30 cellular contexts compared by ENCODE assay signal in genomic region chr9:137485343-137486140, GRCh38. TPM values are rescaled to one million over a fixed set of nuclear protein-coding genes. Genes with fewer than 3 reads are reported as not detected.
DNase-seq lines count a peak whose midpoint lies in the region; ATAC-seq and TF ChIP-seq lines count a peak whose summit lies in the region.
"Had no signal": no experiment of that assay in that cellular context is flagged by ENCODE, and none has a peak within 500 bp of the region (broad histone marks: within the 10 kb centered on the region; RNA-seq: fewer than 3 reads in every experiment).

No MANE protein-coding gene starts in this region.

- CTCF ChIA-PET in SK-N-SH (lab: Yijun Ruan, JAX) = no interaction called here

- H3K27ac ChIP-seq in SK-N-SH (ENCODE audit: low read depth in 2 of 2, low read length in 1 of 2) (no peak overlapping the region), VCaP (peak overlapping the region; percentile 93), SJCRH30 (no peak overlapping the region), testis (no peak overlapping the region)
- H3K27ac ChIP-seq: sigmoid colon, vagina, WERI-Rb-1 had no signal

- no peaks in the 10 kb centered on the region for H4K20me1 ChIP-seq in SK-N-SH (ENCODE audit: insufficient read depth)

- no peaks in the 10 kb centered on the region for H3F3A ChIP-seq in SK-N-SH (replicated peaks; ENCODE audit: insufficient read depth)

- 87% methylated on average over 16 of the region's 26 CpGs for WGBS in SK-N-SH (ENCODE audit: low lambda C conversion rate)
- WGBS in testis, 2 donors = 90 to 97% methylated on average over 13 to 26 of the region's 26 CpGs

- H3K9me3 Mint-ChIP-seq in type B pancreatic cell = no peaks in the 10 kb centered on the region
- H3K9me3 Mint-ChIP-seq: activated naive CD4-positive, alpha-beta T cell treated with anti-CD3 and anti-CD28 coated beads, Interleukin-2, amount 10 ng/mL, durations not matched to agents 7 days and 5 days; brain; immature natural killer cell had no signal

- no peak overlapping the region for H2AFZ ChIP-seq in SK-N-SH (ENCODE audit: low read depth)

- H3K36me3 ChIP-seq in SK-N-SH (replicated peaks in 1 of 2; ENCODE audit: control insufficient read depth in 1 of 2, insufficient read depth in 2 of 2, low read length in 1 of 2) (no peaks in the 10 kb centered on the region), SJCRH30 (no peaks in the 10 kb centered on the region), testis (ENCODE audit: low read depth, missing control alignments) (no peaks in the 10 kb centered on the region)
- H3K36me3 ChIP-seq: BE2C, HAP-1, vagina, WERI-Rb-1 had no signal

- DNase-seq in SK-N-SH (peak; percentile 21), LNCaP clone FGC (ENCODE audit: low read depth) (peak; percentile 93), type B pancreatic cell (ENCODE audit: extremely low spot score, unreplicated experiment) (no peak), SJCRH30 (no peak), NCI-H446 (lab: John Stamatoyannopoulos, UW) (no peak), testis (no peak)
- DNase-seq: activated naive CD4-positive, alpha-beta T cell treated with anti-CD3 and anti-CD28 coated beads, Interleukin-2, amount 10 ng/mL, durations not matched to agents 7 days and 5 days; DND-41; hypothalamus; immature natural killer cell; mesendoderm; MM.1S; NCI-H1436; NCI-H2171 treated with DMSO at 0.1 percent for 48 hours; OCI-M1; sigmoid colon; stimulated activated CD4-positive, alpha-beta T cell treated with anti-CD3 and anti-CD28 coated beads, Interleukin-15, amount 100 ng/mL, for 24 hours; stimulated activated naive CD4-positive, alpha-beta T cell treated with Interleukin-2 at 50 U/mL for 16 hours; WERI-Rb-1 had no signal

- no peaks in the 10 kb centered on the region for H3K27me3 ChIP-seq in SK-N-SH (ENCODE audit: insufficient read depth)
- 0 out of 2 replicates have a peak, but pooled peaks cover 4% of the 10 kb centered on the region for H3K27me3 ChIP-seq in SJCRH30
- no peaks in the 10 kb centered on the region for H3K27me3 ChIP-seq in testis
- H3K27me3 ChIP-seq: BE2C, sigmoid colon, vagina had no signal

- no peak overlapping the region for H3K4me2 ChIP-seq in SK-N-SH

- H3K4me1 ChIP-seq in SK-N-SH (ENCODE audit: control insufficient read depth in 1 of 2, insufficient read depth in 2 of 2, low read depth in 1 of 2, low read length in 1 of 2) = peaks cover 0 to 32% of the 10 kb centered on the region in 2 experiments; a peak in 1 of 4 replicates
- peaks cover 10% of the 10 kb centered on the region; the same call in 1 of the 2 replicates for H3K4me1 ChIP-seq in SJCRH30
- peaks cover 10% of the 10 kb centered on the region for H3K4me1 ChIP-seq in testis
- H3K4me1 ChIP-seq: HAP-1 had no signal

- POLR2A ChIA-PET in SK-N-SH (lab: Yijun Ruan, JAX) = no interaction called here

- H3K36me3 Mint-ChIP-seq in type B pancreatic cell = no peaks in the 10 kb centered on the region
- H3K36me3 Mint-ChIP-seq: activated naive CD4-positive, alpha-beta T cell treated with anti-CD3 and anti-CD28 coated beads, Interleukin-2, amount 10 ng/mL, durations not matched to agents 7 days and 5 days; brain; immature natural killer cell had no signal

- H3K4me3 ChIP-seq in SK-N-SH (ENCODE audit: low read depth in 2 of 2, low read length in 1 of 2) (no peak overlapping the region), LNCaP clone FGC (ENCODE audit: low read depth, low read length) (no peak overlapping the region), SJCRH30 (no peak overlapping the region), testis (no peak overlapping the region)
- H3K4me3 ChIP-seq: HAP-1, K562, sigmoid colon, vagina had no signal

- no peak overlapping the region for H3K4me3 Mint-ChIP-seq in type B pancreatic cell
- H3K4me3 Mint-ChIP-seq: activated naive CD4-positive, alpha-beta T cell treated with anti-CD3 and anti-CD28 coated beads, Interleukin-2, amount 10 ng/mL, durations not matched to agents 7 days and 5 days; brain; immature natural killer cell had no signal

- H3K79me2 ChIP-seq in SK-N-SH (ENCODE audit: insufficient read depth) = no peaks in the 10 kb centered on the region

- H3K27me3 Mint-ChIP-seq in type B pancreatic cell = no peaks in the 10 kb centered on the region
- H3K27me3 Mint-ChIP-seq: activated naive CD4-positive, alpha-beta T cell treated with anti-CD3 and anti-CD28 coated beads, Interleukin-2, amount 10 ng/mL, durations not matched to agents 7 days and 5 days; progenitor cell of endocrine pancreas had no signal

- peak overlapping the region; percentile 65 for H3K27ac Mint-ChIP-seq in type B pancreatic cell
- H3K27ac Mint-ChIP-seq: activated naive CD4-positive, alpha-beta T cell treated with anti-CD3 and anti-CD28 coated beads, Interleukin-2, amount 10 ng/mL, durations not matched to agents 7 days and 5 days; immature natural killer cell; progenitor cell of endocrine pancreas had no signal

- no peaks in the 10 kb centered on the region for H3K4me1 Mint-ChIP-seq in type B pancreatic cell (ENCODE audit: unreplicated experiment)

- H3K9me2 ChIP-seq in SK-N-SH = no peaks in the 10 kb centered on the region

- no peak for ATAC-seq in SK-N-SH treated with all-trans-retinoic acid at 6 μM for 48 hours
- ATAC-seq: K562 had no signal

- no peak for TF ChIP-seq POLR2A in testis (IDR thresholded peaks at IDR 0.05)

- no peak overlapping the region for H3K9ac ChIP-seq in SK-N-SH

- TF ChIP-seq RAD21 in SK-N-SH (IDR thresholded peaks at IDR 0.05; ENCODE audit: low read length) = no peak

- no peak for TF ChIP-seq EP300 in SK-N-SH (IDR thresholded peaks at IDR 0.05; ENCODE audit: borderline replicate concordance in 1 of 2, low read depth in 1 of 2, low read length in 1 of 2)

- intact Hi-C loops in testis (cut with DNase I; ENCODE audit: low total_unique reads) = no loop called here

- TF ChIP-seq CTCF in SK-N-SH (IDR thresholded peaks at IDR 0.05) (no peak), LNCaP clone FGC (IDR thresholded peaks at IDR 0.05; ENCODE audit: control insufficient read depth, extremely low read depth, insufficient read depth) (no peak), VCaP (conservative IDR thresholded peaks at IDR 0.05) (no peak), type B pancreatic cell (conservative IDR thresholded peaks at IDR 0.05) (no peak), testis (IDR thresholded peaks at IDR 0.05) (no peak)

- H3K9me3 ChIP-seq in SK-N-SH (no peaks in the 10 kb centered on the region), SJCRH30 (replicated peaks) (no peaks in the 10 kb centered on the region), testis (no peaks in the 10 kb centered on the region)
- H3K9me3 ChIP-seq: BE2C, HAP-1, sigmoid colon, vagina had no signal

TF ChIP-seq in SK-N-SH, 30 proteins besides CTCF, POLR2A, EP300 and RAD21 (continues in another document):
- TF ChIP-seq RXRA (IDR thresholded peaks at IDR 0.05; ENCODE audit: borderline replicate concordance, low read depth) (no peak), SMC3 (IDR thresholded peaks at IDR 0.05; ENCODE audit: low read depth, low read length) (no peak), EZH2phosphoT487 (IDR thresholded peaks at IDR 0.05; ENCODE audit: borderline replicate concordance, low read depth) (no peak), FOSL2 (IDR thresholded peaks at IDR 0.05; ENCODE audit: borderline replicate concordance, low read depth) (no peak), FOXJ3 (CRISPR knock-in tag; IDR thresholded peaks at IDR 0.05) (no peak), RCOR1 (IDR thresholded peaks at IDR 0.05; ENCODE audit: low read length) (no peak), TAF1 (IDR thresholded peaks at IDR 0.05; ENCODE audit: borderline replicate concordance, low read depth, low read length) (no peak), CHD2 (IDR thresholded peaks at IDR 0.05; ENCODE audit: low read length, partially characterized antibody) (no peak), TEAD4 (IDR thresholded peaks at IDR 0.05; ENCODE audit: borderline replicate concordance, insufficient read depth) (no peak), GABPA (IDR thresholded peaks at IDR 0.05; ENCODE audit: low read depth) (no peak)
- TF ChIP-seq, protein P1, sequence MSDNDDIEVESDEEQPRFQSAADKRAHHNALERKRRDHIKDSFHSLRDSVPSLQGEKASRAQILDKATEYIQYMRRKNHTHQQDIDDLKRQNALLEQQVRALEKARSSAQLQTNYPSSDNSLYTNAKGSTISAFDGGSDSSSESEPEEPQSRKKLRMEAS (IDR thresholded peaks at IDR 0.05; ENCODE audit: low read depth) = no peak

TF ChIP-seq in SK-N-SH treated with all-trans-retinoic acid at 6 μM for 48 hours, 23 proteins besides CTCF, POLR2A, EP300 and RAD21:
- TF ChIP-seq TOX (CRISPR knock-in tag; IDR thresholded peaks at IDR 0.05; ENCODE audit: borderline replicate concordance) (no peak), GLIS3 (CRISPR knock-in tag; IDR thresholded peaks at IDR 0.05) (no peak), ZFP3 (CRISPR knock-in tag; IDR thresholded peaks at IDR 0.05) (no peak), CSDC2 (CRISPR knock-in tag; IDR thresholded peaks at IDR 0.05) (no peak), ARNTL (CRISPR knock-in tag; IDR thresholded peaks at IDR 0.05; ENCODE audit: borderline replicate concordance, low read depth) (no peak), ZNF70 (CRISPR knock-in tag; IDR thresholded peaks at IDR 0.05) (no peak), OSR1 (CRISPR knock-in tag; IDR thresholded peaks at IDR 0.05) (no peak)
- TF ChIP-seq, protein P2, sequence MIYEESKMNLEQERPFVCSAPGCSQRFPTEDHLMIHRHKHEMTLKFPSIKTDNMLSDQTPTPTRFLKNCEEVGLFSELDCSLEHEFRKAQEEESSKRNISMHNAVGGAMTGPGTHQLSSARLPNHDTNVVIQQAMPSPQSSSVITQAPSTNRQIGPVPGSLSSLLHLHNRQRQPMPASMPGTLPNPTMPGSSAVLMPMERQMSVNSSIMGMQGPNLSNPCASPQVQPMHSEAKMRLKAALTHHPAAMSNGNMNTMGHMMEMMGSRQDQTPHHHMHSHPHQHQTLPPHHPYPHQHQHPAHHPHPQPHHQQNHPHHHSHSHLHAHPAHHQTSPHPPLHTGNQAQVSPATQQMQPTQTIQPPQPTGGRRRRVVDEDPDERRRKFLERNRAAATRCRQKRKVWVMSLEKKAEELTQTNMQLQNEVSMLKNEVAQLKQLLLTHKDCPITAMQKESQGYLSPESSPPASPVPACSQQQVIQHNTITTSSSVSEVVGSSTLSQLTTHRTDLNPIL (CRISPR knock-in tag; IDR thresholded peaks at IDR 0.05; ENCODE audit: low read depth) = no peak

RNA-seq across cellular contexts. Expression of gene NSMF, which starts 26.4 kb away (rescaled TPM):
- 58.6 and 58.8 TPM in 2 replicates for polyA plus RNA-seq in SK-N-SH (2012; rRNA removed)
- polyA plus RNA-seq in SK-N-SH (2012; cell fraction: cytosol; rRNA removed) = 23.7 and 36.2 TPM in 2 replicates
- polyA plus RNA-seq in SK-N-SH (2012; cell fraction: nucleus; rRNA removed) = 185 and 220 TPM in 2 replicates
- 51.2 and 67.8 TPM in 2 replicates for total RNA-seq in type B pancreatic cell (ENCODE audit: low replicate concordance)
- total RNA-seq in SJCRH30 (2014; rRNA removed; shearing (Covaris generic)) = 35.4 and 40.3 TPM in 2 replicates
- 100 to 1,000 TPM in 1 of 2 donors, 10 to 100 TPM in 1; 81.7 to 105 TPM for total RNA-seq in testis
- 42.5 TPM for polyA plus RNA-seq in testis (ENCODE audit: insufficient read depth, low read depth, low replicate concordance)

RNA-seq across cellular contexts. Expression of gene ENTPD8, which starts 44.4 kb away (rescaled TPM):
- 0.18 and 0.30 TPM in 2 replicates for polyA plus RNA-seq in SK-N-SH (2012; rRNA removed)
- polyA plus RNA-seq in SK-N-SH (2012; cell fraction: cytosol; rRNA removed) = 0.03 and 0.12 TPM in 2 replicates
- polyA plus RNA-seq in SK-N-SH (2012; cell fraction: nucleus; rRNA removed) = 2.2 and 2.6 TPM in 2 replicates
- total RNA-seq in type B pancreatic cell (ENCODE audit: low replicate concordance) = 2.1 and 3.5 TPM in 2 replicates
- total RNA-seq in SJCRH30 (2014; rRNA removed; shearing (Covaris generic)) = not detected in 2 replicates
- total RNA-seq in testis = 1 to 10 TPM; 2.0 to 2.2 TPM
- polyA plus RNA-seq in testis (ENCODE audit: insufficient read depth, low read depth, low replicate concordance) = 0.37 TPM
- total RNA-seq: HT1080; T-helper 2 cell treated with Interferon-gamma antibody and Interleukin-4, amounts not matched to agents 100 ng/mL and 5 ng/mL, for 36 hours; temporal lobe; vagina had no signal
- polyA plus RNA-seq: immature natural killer cell had no signal

Comparison
In these comparisons a context has a peak if more than half of its experiments do, and no peak if none do; other contexts are left out.
1. DNase-seq: peak in SK-N-SH (single experiment) and LNCaP clone FGC (single experiment); none in type B pancreatic cell (single experiment), SJCRH30 (0 of 2), NCI-H446 (0 of 2) and testis (single experiment).